ENCODE assay signal across 14 cellular contexts in the genomic region with DNA sequence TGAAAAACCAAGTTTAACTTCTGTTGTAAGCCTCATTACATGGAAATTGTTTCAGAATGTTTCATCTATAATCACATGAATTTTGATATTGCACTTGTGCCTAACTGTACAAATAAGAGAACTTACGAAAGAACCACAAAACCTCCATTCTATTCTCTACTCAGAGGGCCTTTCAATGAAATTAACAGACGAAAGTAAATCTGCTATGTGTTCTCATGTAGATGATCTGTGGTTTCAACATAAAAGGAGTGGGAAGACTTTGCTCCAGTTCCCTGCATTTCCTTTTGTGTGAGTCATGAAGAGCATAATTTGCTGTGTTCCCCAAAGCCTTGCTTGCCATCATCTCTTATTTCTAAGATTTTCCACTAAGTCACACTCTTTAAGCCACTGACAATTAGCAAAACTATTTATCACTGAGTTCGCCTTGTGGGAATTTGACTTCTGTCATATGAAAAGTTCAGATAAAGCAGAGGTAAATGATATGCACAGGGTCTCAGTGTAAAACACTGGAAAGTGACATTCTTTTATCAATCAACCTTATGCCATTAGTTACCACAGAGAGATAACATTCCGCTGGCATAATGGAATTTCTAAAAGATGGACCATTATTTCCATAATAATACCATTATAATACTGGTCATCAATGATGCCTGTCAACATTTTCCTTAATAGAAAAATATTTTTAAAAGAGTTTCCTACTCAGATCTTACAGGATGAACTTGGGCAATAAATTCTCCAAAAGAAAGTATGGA.
DNase-seq lines count a peak whose midpoint lies in the region; ATAC-seq and TF ChIP-seq lines count a peak whose summit lies in the region.
"Had no signal": no experiment of that assay in that cellular context is flagged by ENCODE, and none has a peak within 500 bp of the region (broad histone marks: within the 10 kb centered on the region; RNA-seq: fewer than 3 reads in every experiment).

No MANE protein-coding gene starts in this region.

- CTCF ChIA-PET in CD4-positive, alpha-beta T cell (lab: Charles Lee): no interaction called here

- ATAC-seq in CD4-positive, alpha-beta T cell (ENCODE audit: poor library complexity): no peak
- ATAC-seq in HG03196 (IDR thresholded peaks at IDR 0.05; ENCODE audit: unreplicated experiment): no peak

- peaks cover 48% of the 10 kb centered on the region for H3K4me1 Mint-ChIP-seq in CD4-positive, alpha-beta T cell (ENCODE audit: low read depth)

- POLR2A ChIA-PET in CD4-positive, alpha-beta T cell (lab: Charles Lee): no interaction called here

- intact Hi-C loops in CD4-positive, alpha-beta T cell (cut with DNase I, micrococcal nuclease): no loop called here

- H3K27ac Mint-ChIP-seq in CD4-positive, alpha-beta T cell: peak overlapping the region; percentile 45
- H3K27ac Mint-ChIP-seq: activated naive CD4-positive, alpha-beta T cell treated with anti-CD3 and anti-CD28 coated beads for 36 hours had no signal

- no peak for DNase-seq in CD4-positive, alpha-beta T cell
- DNase-seq in M059J (ENCODE audit: low read depth) (peak; percentile 62), cardiac fibroblast (ENCODE audit: low read depth in 2 of 2) (peak; percentile 55 to 60), middle frontal gyrus (ENCODE audit: extremely low spot score, low spot score) (peak; percentile 38), ACHN (no peak), NCI-H146 (lab: John Stamatoyannopoulos, UW) (no peak), NCI-H82 (lab: John Stamatoyannopoulos, UW) (no peak)
- DNase-seq: activated naive CD4-positive, alpha-beta T cell treated with anti-CD3 and anti-CD28 coated beads for 36 hours; kidney; NCI-H1930; stimulated activated CD4-positive, alpha-beta T cell treated with anti-CD3 and anti-CD28 coated beads, Interleukin-2, amount 100 ng/mL, for 24 hours had no signal

- H3K27ac ChIP-seq in CD4-positive, alpha-beta T cell (ENCODE audit: low read depth, low read length): no peak overlapping the region
- H3K27ac ChIP-seq: neutrophil, RWPE1 had no signal

- no peak overlapping the region for H3K4me3 ChIP-seq in cardiac fibroblast (replicated peaks in 1 of 2; ENCODE audit: low read depth in 2 of 2, low read length in 2 of 2)

- H3K9me3 Mint-ChIP-seq in CD4-positive, alpha-beta T cell: no peaks in the 10 kb centered on the region
- H3K9me3 Mint-ChIP-seq: activated naive CD4-positive, alpha-beta T cell treated with anti-CD3 and anti-CD28 coated beads for 36 hours had no signal

- no peak for TF ChIP-seq CTCF in CD4-positive, alpha-beta T cell (IDR thresholded peaks at IDR 0.05)
- no peak for TF ChIP-seq CTCF in cardiac fibroblast (IDR thresholded peaks at IDR 0.05; ENCODE audit: low read depth, low read length)

- H3K9me3 ChIP-seq in CD4-positive, alpha-beta T cell (ENCODE audit: control insufficient read depth, low read length): no peaks in the 10 kb centered on the region
- H3K9me3 ChIP-seq: neutrophil had no signal

- in situ Hi-C loops in ACHN (cut with HindIII; ENCODE audit: low pct_ligation_motif_present, low pct_unique_long_range_greater_than_20kb, low sequenced_read_pairs): no loop called here

- H3K4me3 Mint-ChIP-seq in CD4-positive, alpha-beta T cell: no peak overlapping the region
- H3K4me3 Mint-ChIP-seq: activated naive CD4-positive, alpha-beta T cell treated with anti-CD3 and anti-CD28 coated beads for 36 hours had no signal

- no peaks in the 10 kb centered on the region for H3K27me3 Mint-ChIP-seq in CD4-positive, alpha-beta T cell

- no peaks in the 10 kb centered on the region for H3K27me3 ChIP-seq in CD4-positive, alpha-beta T cell (ENCODE audit: control insufficient read depth, insufficient read depth, low read length)
- H3K27me3 ChIP-seq: neutrophil had no signal

- peaks cover 93% of the 10 kb centered on the region for H3K36me3 Mint-ChIP-seq in CD4-positive, alpha-beta T cell (ENCODE audit: low read depth)

Comparison
In these comparisons a context has a peak if more than half of its experiments do, and no peak if none do; other contexts are left out.
1. DNase-seq: peak in M059J (single experiment), cardiac fibroblast (2 of 2) and middle frontal gyrus (single experiment); none in CD4-positive, alpha-beta T cell (0 of 10), ACHN (single experiment), NCI-H146 (single experiment) and NCI-H82 (single experiment).